8 cellular contexts compared by ENCODE assay signal in the genomic region with DNA sequence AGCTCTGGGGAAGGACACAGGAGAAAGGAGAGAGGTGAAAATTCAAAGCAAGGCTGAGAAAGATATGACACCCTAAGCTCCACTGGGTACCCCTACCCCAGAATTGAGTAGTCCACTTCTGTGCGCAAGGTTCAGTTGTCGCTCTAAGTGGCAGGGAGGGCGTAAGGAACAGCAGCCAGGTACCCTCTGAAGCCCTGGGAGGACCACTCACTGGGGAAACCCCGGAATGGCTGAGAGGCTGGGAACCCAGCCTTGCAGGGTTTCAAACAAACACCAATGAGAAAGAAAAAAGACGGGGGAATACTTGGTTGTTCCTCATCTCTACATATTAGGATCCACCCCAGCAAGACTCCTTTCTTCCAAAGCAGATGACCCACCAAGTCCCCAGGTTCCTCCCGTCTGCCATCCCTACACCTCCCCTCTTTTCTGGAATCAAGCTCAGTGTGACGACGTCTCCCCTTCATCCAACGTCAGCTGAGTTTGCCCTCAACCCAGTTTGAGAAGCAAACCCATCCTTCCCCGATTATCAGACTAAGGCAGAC. TPM values are rescaled to one million over a fixed set of nuclear protein-coding genes. Genes with fewer than 3 reads are reported as not detected.
DNase-seq lines count a peak whose midpoint lies in the region; ATAC-seq and TF ChIP-seq lines count a peak whose summit lies in the region.

No MANE protein-coding gene starts in this region.

- no peaks in the 10 kb centered on the region for H3K9me3 ChIP-seq in Loucy (ENCODE audit: insufficient read depth, low read depth, low read length)
- no peaks in the 10 kb centered on the region for H3K9me3 ChIP-seq in naive thymus-derived CD4-positive, alpha-beta T cell (ENCODE audit: control insufficient read depth in 2 of 3, low read length in 3 of 3)

- H3K27me3 Mint-ChIP-seq in naive thymus-derived CD4-positive, alpha-beta T cell: no peaks in the 10 kb centered on the region

- H3K4me3 ChIP-seq in AG09309 (ENCODE audit: control insufficient read depth, low read depth, low read length): peak overlapping the region; percentile 88
- H3K4me3 ChIP-seq in Loucy (ENCODE audit: low read length, poor library complexity, severe bottlenecking): peak overlapping the region; percentile 100
- peak overlapping the region; percentile 76 for H3K4me3 ChIP-seq in naive thymus-derived CD4-positive, alpha-beta T cell (ENCODE audit: low read length)

- H2AFZ ChIP-seq in Loucy (ENCODE audit: low read length): no peak overlapping the region

- peaks cover 39% of the 10 kb centered on the region for H3K79me2 ChIP-seq in Loucy (ENCODE audit: insufficient read depth, low read length)

- H3K36me3 ChIP-seq in Loucy (ENCODE audit: insufficient read depth, low read length): no peaks in the 10 kb centered on the region
- peaks cover 0 to 35% (median 0%) of the 10 kb centered on the region in 3 experiments for H3K36me3 ChIP-seq in naive thymus-derived CD4-positive, alpha-beta T cell (ENCODE audit: control insufficient read depth in 2 of 3, insufficient read depth in 3 of 3, low read length in 3 of 3)

- peaks cover 14 to 50% (median 45%) of the 10 kb centered on the region in 7 donors for H3K4me1 Mint-ChIP-seq in naive thymus-derived CD4-positive, alpha-beta T cell

- POLR2A ChIA-PET in naive thymus-derived CD4-positive, alpha-beta T cell (lab: Charles Lee): interaction anchor here (0.5 to 8.5 kb wide), 12 partner anchors 10 to 404 kb away, joined by 3 to 150 read pairs (median 5); a partner anchor contains a TSS

- H3K27ac Mint-ChIP-seq in naive thymus-derived CD4-positive, alpha-beta T cell: peak overlapping the region; percentile 93 to 99 (median 99)

- H3K4me2 ChIP-seq in Loucy (ENCODE audit: low read depth, low read length, poor library complexity, severe bottlenecking): peak overlapping the region; percentile 85

- H3K9ac ChIP-seq in Loucy (ENCODE audit: low read depth, low read length, poor library complexity, severe bottlenecking): peak overlapping the region; percentile 95

- no peaks in the 10 kb centered on the region for H3F3A ChIP-seq in Loucy (ENCODE audit: low read depth)

- H3K9me3 Mint-ChIP-seq in naive thymus-derived CD4-positive, alpha-beta T cell: no peaks in the 10 kb centered on the region

- H3K27me3 ChIP-seq in Loucy (ENCODE audit: insufficient read depth, low read length, poor library complexity, severe bottlenecking): no peaks in the 10 kb centered on the region
- no peaks in the 10 kb centered on the region for H3K27me3 ChIP-seq in naive thymus-derived CD4-positive, alpha-beta T cell (ENCODE audit: control insufficient read depth in 2 of 2, insufficient read depth in 2 of 2, low read length in 2 of 2)

- no peak for ATAC-seq in naive thymus-derived CD4-positive, alpha-beta T cell
- no peak for ATAC-seq in GM21529 (IDR thresholded peaks at IDR 0.05; ENCODE audit: unreplicated experiment)

- no peak for DNase-seq in AG09309 (ENCODE audit: low read depth)
- peak; percentile 27 for DNase-seq in dermis blood vessel endothelial cell
- DNase-seq in naive thymus-derived CD4-positive, alpha-beta T cell: peak in 2 of 9 donors; percentile 22 to 27
- no peak for DNase-seq in HPDE6-E6E7 (ENCODE audit: extremely low spot score)
- DNase-seq in UCSD-AML1 (lab: John Stamatoyannopoulos, UW; ENCODE audit: unreplicated experiment): no peak
- DNase-seq in NOMO-1 (lab: John Stamatoyannopoulos, UW; ENCODE audit: unreplicated experiment in 2 of 2): no peak

- CTCF ChIA-PET in naive thymus-derived CD4-positive, alpha-beta T cell (lab: Charles Lee): interaction anchor here (0.5 to 3.9 kb wide), 12 partner anchors 8 to 355 kb away, joined by 3 to 18 read pairs (median 4); a partner anchor contains a TSS

- peaks cover 30% of the 10 kb centered on the region for H3K4me1 ChIP-seq in Loucy (ENCODE audit: insufficient read depth, low read length, poor library complexity, severe bottlenecking)
- H3K4me1 ChIP-seq in naive thymus-derived CD4-positive, alpha-beta T cell (ENCODE audit: control insufficient read depth in 2 of 2, insufficient read depth in 2 of 2, low read length in 2 of 2): peaks cover 14 to 19% of the 10 kb centered on the region in 2 donors

- H3K36me3 Mint-ChIP-seq in naive thymus-derived CD4-positive, alpha-beta T cell: peaks cover 0 to 7% (median 3%) of the 10 kb centered on the region in 5 donors

- peak overlapping the region; percentile 95 for H3K27ac ChIP-seq in naive thymus-derived CD4-positive, alpha-beta T cell (ENCODE audit: low read depth, low read length)

- TF ChIP-seq CTCF in AG09309 (IDR thresholded peaks at IDR 0.05; ENCODE audit: control insufficient read depth, insufficient read depth, low read depth, low read length, missing control alignments) (no peak), Loucy (conservative IDR thresholded peaks at IDR 0.05; ENCODE audit: low read length) (no peak)

- H3K4me3 Mint-ChIP-seq in naive thymus-derived CD4-positive, alpha-beta T cell: peak overlapping the region; percentile 95 to 100 (median 98)

- H3K9me2 ChIP-seq in Loucy (replicated peaks; ENCODE audit: low read depth, low read length): no peaks in the 10 kb centered on the region

- intact Hi-C loops in naive thymus-derived CD4-positive, alpha-beta T cell (cut with micrococcal nuclease): loop anchor here (1.0 to 5.0 kb wide), 12 partner anchors 11 to 392 kb away; a partner anchor contains a TSS

- peaks cover 13% of the 10 kb centered on the region for H4K20me1 ChIP-seq in Loucy (ENCODE audit: insufficient read depth, low read length, poor library complexity, severe bottlenecking)

RNA-seq across cellular contexts. Expression of a gene that starts 0.9 kb away (rescaled TPM):
- 101 and 122 TPM in 2 replicates for total RNA-seq in dermis blood vessel endothelial cell
- total RNA-seq in naive thymus-derived CD4-positive, alpha-beta T cell: 100 to 1,000 TPM in 4 of 5 experiments, 10 to 100 TPM in 1; 67.4 to 328 (median 263) TPM
- 10 to 100 TPM; 40.7 to 58.6 TPM for polyA plus RNA-seq in naive thymus-derived CD4-positive, alpha-beta T cell

RNA-seq across cellular contexts. Expression of a gene that starts 15.1 kb away (rescaled TPM):
- 1.2 and 3.7 TPM in 2 replicates for total RNA-seq in dermis blood vessel endothelial cell
- total RNA-seq in naive thymus-derived CD4-positive, alpha-beta T cell: under 1 TPM; 0.24 to 0.91 (median 0.76) TPM
- polyA plus RNA-seq in naive thymus-derived CD4-positive, alpha-beta T cell: not detected

RNA-seq across cellular contexts. Expression of a gene that starts 21.5 kb away (rescaled TPM):
- total RNA-seq in dermis blood vessel endothelial cell: 1,075 and 1,939 TPM in 2 replicates
- 1,000 to 10,000 TPM in 1 of 5 experiments, 100 to 1,000 TPM in 4; 124 to 1,463 (median 279) TPM for total RNA-seq in naive thymus-derived CD4-positive, alpha-beta T cell
- polyA plus RNA-seq in naive thymus-derived CD4-positive, alpha-beta T cell: 100 to 1,000 TPM; 473 to 648 TPM

RNA-seq across cellular contexts. Expression of a gene that starts 39.9 kb away (rescaled TPM):
- total RNA-seq in dermis blood vessel endothelial cell: 1.2 and 2.0 TPM in 2 replicates
- 1 to 10 TPM; 1.8 to 9.4 (median 3.3) TPM for total RNA-seq in naive thymus-derived CD4-positive, alpha-beta T cell
- 1 to 10 TPM; 1.8 to 3.8 TPM for polyA plus RNA-seq in naive thymus-derived CD4-positive, alpha-beta T cell

RNA-seq across cellular contexts. Expression of a gene that starts 49.1 kb away (rescaled TPM):
- total RNA-seq in dermis blood vessel endothelial cell: 41.2 and 99.0 TPM in 2 replicates
- total RNA-seq in naive thymus-derived CD4-positive, alpha-beta T cell: 100 to 1,000 TPM; 129 to 167 (median 151) TPM
- polyA plus RNA-seq in naive thymus-derived CD4-positive, alpha-beta T cell: 10 to 100 TPM in 1 of 2 donors, 1 to 10 TPM in 1; 6.6 to 26.4 TPM
